Comparison of ENCODE assay signal across 15 cellular contexts in genomic region chr7:103857435-103857834, GRCh38.
DNase-seq lines count a peak whose midpoint lies in the region; ATAC-seq and TF ChIP-seq lines count a peak whose summit lies in the region.
"Had no signal": no experiment of that assay in that cellular context is flagged by ENCODE, and none has a peak within 500 bp of the region (broad histone marks: within the 10 kb centered on the region; RNA-seq: fewer than 3 reads in every experiment).

No MANE protein-coding gene starts in this region.

- H3K4me1 ChIP-seq in BE2C (peaks cover 7% of the 10 kb centered on the region), testis (no peaks in the 10 kb centered on the region)
- H3K4me1 ChIP-seq: transverse colon had no signal

- no peaks in the 10 kb centered on the region for H3K9me3 ChIP-seq in BE2C
- no peaks in the 10 kb centered on the region for H3K9me3 ChIP-seq in testis
- H3K9me3 ChIP-seq: transverse colon had no signal

- ATAC-seq in HG03457 (IDR thresholded peaks at IDR 0.05; ENCODE audit: unreplicated experiment), result no peak
- ATAC-seq: activated CD4-positive, CD25-positive, alpha-beta regulatory T cell treated with anti-CD3 and anti-CD28 coated beads, Interleukin-2, amount 50 U/mL, for 24 hours; effector memory CD8-positive, alpha-beta T cell had no signal

- no peak overlapping the region for H3K27ac ChIP-seq in testis
- H3K27ac ChIP-seq: transverse colon had no signal

- H3K4me3 ChIP-seq in BE2C (ENCODE audit: low read depth, low read length), result no peak overlapping the region
- no peak overlapping the region for H3K4me3 ChIP-seq in testis
- H3K4me3 ChIP-seq: transverse colon had no signal

- TF ChIP-seq CTCF in BE2C (IDR thresholded peaks at IDR 0.05; ENCODE audit: low read depth, low read length), result peak; percentile 57
- TF ChIP-seq CTCF in testis (IDR thresholded peaks at IDR 0.05), result no peak

- intact Hi-C loops in testis (cut with DNase I; ENCODE audit: low total_unique reads), result no loop called here

- 49 to 52% methylated on average over 4 of the region's 4 CpGs for WGBS in testis, 2 donors

- H3K36me3 ChIP-seq in BE2C, result no peaks in the 10 kb centered on the region
- no peaks in the 10 kb centered on the region for H3K36me3 ChIP-seq in testis (ENCODE audit: low read depth, missing control alignments)
- H3K36me3 ChIP-seq: transverse colon had no signal

- TF ChIP-seq POLR2A in erythroblast (IDR thresholded peaks at IDR 0.05; ENCODE audit: low read length), result no peak
- TF ChIP-seq POLR2A in testis (IDR thresholded peaks at IDR 0.05), result no peak

- H3K27me3 ChIP-seq in BE2C, result no peaks in the 10 kb centered on the region
- H3K27me3 ChIP-seq in testis, result no peaks in the 10 kb centered on the region
- H3K27me3 ChIP-seq: transverse colon had no signal

- DNase-seq in BE2C, result peak; percentile 66
- peak; percentile 82 for DNase-seq in NCI-H1092 treated with DMSO at 0.1 percent for 48 hours (lab: John Stamatoyannopoulos, UW)
- peak; percentile 100 for DNase-seq in NCI-H2171 treated with DMSO at 0.1 percent for 48 hours (lab: John Stamatoyannopoulos, UW)
- peak; percentile 81 for DNase-seq in SHP77 treated with DMSO at 0.1 percent for 48 hours (lab: John Stamatoyannopoulos, UW)
- DNase-seq in dedifferentiated amniotic fluid mesenchymal stem cell (ENCODE audit: extremely low spot score), result no peak
- DNase-seq in erythroblast (lab: John Stamatoyannopoulos, UW), result no peak
- no peak for DNase-seq in testis
- DNase-seq: activated CD8-positive, alpha-beta memory T cell treated with anti-CD3 and anti-CD28 coated beads, Interleukin-2, amount 50 U/mL, for 48 hours; effector memory CD8-positive, alpha-beta T cell; foreskin melanocyte; kidney; SW 1271; transverse colon had no signal

Comparison
In these comparisons a context has a peak if more than half of its experiments do, and no peak if none do; other contexts are left out.
1. DNase-seq: peak in BE2C (single experiment), NCI-H1092 treated with DMSO at 0.1 percent for 48 hours (single experiment), NCI-H2171 treated with DMSO at 0.1 percent for 48 hours (single experiment) and SHP77 treated with DMSO at 0.1 percent for 48 hours (single experiment); none in dedifferentiated amniotic fluid mesenchymal stem cell (single experiment), erythroblast (0 of 2) and testis (single experiment).